In genomic region chr14:55160989-55161388, GRCh38 we compare ENCODE assay signal across 9 cellular contexts. TPM values are rescaled to one million over a fixed set of nuclear protein-coding genes. Genes with fewer than 3 reads are reported as not detected.
A peak's percentile ranks its signal among the peaks of the same experiment; 100 is the strongest.
DNase-seq lines count a peak whose midpoint lies in the region; ATAC-seq and TF ChIP-seq lines count a peak whose summit lies in the region.
"Had no signal": no experiment of that assay in that cellular context is flagged by ENCODE, and none has a peak within 500 bp of the region (broad histone marks: within the 10 kb centered on the region; RNA-seq: fewer than 3 reads in every experiment).

No MANE protein-coding gene starts in this region.

- H3K27ac Mint-ChIP-seq in stimulated activated effector memory CD8-positive, alpha-beta T cell treated with anti-CD3 and anti-CD28 coated beads, Interleukin-12 subunit alpha, Interleukin-12 subunit beta, amount 100 ng/mL, for 72 hours, result no peak overlapping the region

- no peaks in the 10 kb centered on the region for H3K9me3 Mint-ChIP-seq in stimulated activated effector memory CD8-positive, alpha-beta T cell treated with anti-CD3 and anti-CD28 coated beads, Interleukin-12 subunit alpha, Interleukin-12 subunit beta, amount 100 ng/mL, for 72 hours
- H3K9me3 Mint-ChIP-seq: CD8-positive, alpha-beta memory T cell had no signal

- DNase-seq in NCI-H187 treated with DMSO at 0.1 percent for 48 hours (lab: John Stamatoyannopoulos, UW) (peak; percentile 8), NCI-H187 (lab: John Stamatoyannopoulos, UW) (no peak), NCI-H1694 treated with DMSO at 0.1 percent for 48 hours (lab: John Stamatoyannopoulos, UW) (peak; percentile 61), cardiac fibroblast (ENCODE audit: low read depth in 2 of 2) (peak; percentile 65), lung microvascular endothelial cell (ENCODE audit: low read depth in 2 of 2) (peak; percentile 52 to 67), KBM-7 (no peak)
- DNase-seq in stimulated activated effector memory CD8-positive, alpha-beta T cell treated with anti-CD3 and anti-CD28 coated beads, Interleukin-12 subunit alpha, Interleukin-12 subunit beta, amount 100 ng/mL, for 72 hours (ENCODE audit: low spot score in 2 of 2), result no peak

- no peak overlapping the region for H3K4me3 Mint-ChIP-seq in stimulated activated effector memory CD8-positive, alpha-beta T cell treated with anti-CD3 and anti-CD28 coated beads, Interleukin-12 subunit alpha, Interleukin-12 subunit beta, amount 100 ng/mL, for 72 hours
- H3K4me3 Mint-ChIP-seq: CD8-positive, alpha-beta memory T cell had no signal

- in situ Hi-C loops in KBM-7 (cut with MboI; ENCODE audit: low pct_unique_long_range_greater_than_20kb, low sequenced_read_pairs), result no loop called here

- ATAC-seq in HG02678 (IDR thresholded peaks at IDR 0.05; ENCODE audit: unreplicated experiment), result no peak
- ATAC-seq in stimulated activated effector memory CD8-positive, alpha-beta T cell treated with anti-CD3 and anti-CD28 coated beads, Interleukin-12 subunit alpha, Interleukin-12 subunit beta, amount 100 ng/mL, for 72 hours, result no peak

- peaks cover 35% of the 10 kb centered on the region for H3K36me3 Mint-ChIP-seq in stimulated activated effector memory CD8-positive, alpha-beta T cell treated with anti-CD3 and anti-CD28 coated beads, Interleukin-12 subunit alpha, Interleukin-12 subunit beta, amount 100 ng/mL, for 72 hours
- H3K36me3 Mint-ChIP-seq: CD8-positive, alpha-beta memory T cell had no signal

- H3K4me1 Mint-ChIP-seq in stimulated activated effector memory CD8-positive, alpha-beta T cell treated with anti-CD3 and anti-CD28 coated beads, Interleukin-12 subunit alpha, Interleukin-12 subunit beta, amount 100 ng/mL, for 72 hours, result peaks cover 9% of the 10 kb centered on the region

- H3K4me3 ChIP-seq in cardiac fibroblast (replicated peaks in 1 of 2; ENCODE audit: low read depth in 2 of 2, low read length in 2 of 2), result no peak overlapping the region

- TF ChIP-seq CTCF in cardiac fibroblast (IDR thresholded peaks at IDR 0.05; ENCODE audit: low read depth, low read length), result peak; percentile 40

RNA-seq across cellular contexts. Expression of gene DLGAP5, which starts 30.4 kb away (rescaled TPM):
- total RNA-seq in lung microvascular endothelial cell, result 3.6 and 18.3 TPM in 2 replicates

RNA-seq across cellular contexts. Expression of gene LGALS3, which starts 31.9 kb away (rescaled TPM):
- 60.6 and 96.8 TPM in 2 replicates for total RNA-seq in lung microvascular endothelial cell

Comparison
In these comparisons a context has a peak if more than half of its experiments do, and no peak if none do; other contexts are left out.
1. DNase-seq: peak in NCI-H187 treated with DMSO at 0.1 percent for 48 hours (single experiment), NCI-H1694 treated with DMSO at 0.1 percent for 48 hours (single experiment), cardiac fibroblast (2 of 2) and lung microvascular endothelial cell (2 of 2); none in NCI-H187 (0 of 2), stimulated activated effector memory CD8-positive, alpha-beta T cell treated with anti-CD3 and anti-CD28 coated beads, Interleukin-12 subunit alpha, Interleukin-12 subunit beta, amount 100 ng/mL, for 72 hours (0 of 2) and KBM-7 (single experiment).